8 cellular contexts compared by ENCODE assay signal in the genomic region with DNA sequence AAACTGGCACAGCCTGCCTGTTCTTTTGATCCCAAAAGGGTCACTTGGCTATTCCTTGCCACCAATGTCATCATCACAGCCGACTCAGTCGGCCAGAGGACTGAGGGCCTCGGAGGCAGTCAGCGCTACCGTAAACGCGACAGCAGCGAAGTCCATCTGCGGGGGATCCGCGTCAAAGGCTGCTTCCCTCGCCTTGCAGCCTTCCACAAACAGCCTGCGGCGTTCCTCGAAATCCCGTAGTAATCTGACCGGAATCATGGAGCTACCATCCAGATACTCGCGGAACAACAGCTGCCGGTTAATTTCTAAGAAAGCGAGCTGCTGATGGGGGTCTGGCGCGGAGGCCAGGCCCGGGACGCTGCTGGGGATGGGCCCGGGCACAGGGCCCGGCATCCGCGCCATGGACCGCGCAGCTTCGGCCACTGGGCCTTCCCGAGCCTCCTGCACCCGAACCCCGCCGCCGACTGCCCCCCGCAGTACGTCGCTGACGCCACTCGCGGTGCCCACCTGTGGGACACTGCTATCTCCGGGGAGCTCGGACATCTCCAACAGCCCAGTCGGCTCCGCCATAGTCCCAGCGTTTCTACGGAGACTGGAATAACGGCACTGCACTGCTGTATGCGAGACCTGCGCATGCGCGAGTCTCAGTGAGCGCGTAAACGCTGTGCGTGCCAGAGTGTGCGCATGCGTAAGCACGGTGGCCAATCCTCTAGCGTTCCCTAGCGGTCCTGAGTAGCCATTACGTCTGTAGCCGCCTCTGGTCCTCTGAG. TPM values are rescaled to one million over a fixed set of nuclear protein-coding genes. Genes with fewer than 3 reads are reported as not detected.
DNase-seq lines count a peak whose midpoint lies in the region; ATAC-seq and TF ChIP-seq lines count a peak whose summit lies in the region.

A gene with protein sequence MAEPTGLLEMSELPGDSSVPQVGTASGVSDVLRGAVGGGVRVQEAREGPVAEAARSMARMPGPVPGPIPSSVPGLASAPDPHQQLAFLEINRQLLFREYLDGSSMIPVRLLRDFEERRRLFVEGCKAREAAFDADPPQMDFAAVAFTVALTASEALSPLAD (minus strand): TSS at position 620 of the 770 bp plus-strand sequence. CDS start 50 bp downstream, at position 570.

- DNase-seq in AG20443 (ENCODE audit: low spot score) (peak; percentile 99), NCI-H2227 (lab: John Stamatoyannopoulos, UW; ENCODE audit: unreplicated experiment) (peak; percentile 100), WTC11 (ENCODE audit: low spot score) (peak; percentile 95), caudate nucleus (lab: John Stamatoyannopoulos, UW) (peak in 60 of 61 donors; percentile 48 to 96 (median 89)), iris pigment epithelial cell (ENCODE audit: low read depth) (peak; percentile 91)
- DNase-seq in stimulated activated CD4-positive, alpha-beta T cell treated with anti-CD3 and anti-CD28 coated beads, Interleukin-12 subunit alpha, Interleukin-12 subunit beta, amount 100 ng/mL, for 24 hours (ENCODE audit: low read depth in 2 of 2): peak; percentile 91 to 92

- H3K4me1 Mint-ChIP-seq in WTC11: peaks cover 6% of the 10 kb centered on the region

- peak within 1 kb of the TSS; percentile 91 for H3K4me3 Mint-ChIP-seq in WTC11

- H3K27ac ChIP-seq in caudate nucleus (ENCODE audit: low read depth, low read length): peak within 1 kb of the TSS; percentile 14

- ATAC-seq in HG03175 (IDR thresholded peaks at IDR 0.05; ENCODE audit: unreplicated experiment): peak; percentile 88
- peak; percentile 94 for ATAC-seq in WTC11

- in situ Hi-C loops in GM18951 (cut with MboI; ENCODE audit: low sequenced_read_pairs, unreplicated experiment): loop anchor here (10.0 kb wide), 1 partner anchor 418 kb away; no protein-coding TSS in a partner anchor

- peak; percentile 71 for TF ChIP-seq POLR2A in GM18951 (IDR thresholded peaks at IDR 0.05; ENCODE audit: extremely low read depth, insufficient read depth, insufficient read length)

- POLR2A ChIA-PET in WTC11 (lab: Charles Lee): interaction anchor here (0.9 to 1.1 kb wide), 2 partner anchors 17 to 58 kb away, joined by 3 to 6 read pairs; a partner anchor contains a TSS

- no peaks in the 10 kb centered on the region for H3K9me3 Mint-ChIP-seq in WTC11

- CTCF ChIA-PET in WTC11 (lab: Charles Lee): interaction anchor here (0.6 to 3.5 kb wide), 23 partner anchors 10 to 1833 kb away, joined by 3 to 66 read pairs (median 4); a partner anchor contains a TSS

- H3K36me3 Mint-ChIP-seq in WTC11: no peaks in the 10 kb centered on the region

- peak; percentile 95 for TF ChIP-seq CTCF in WTC11 (IDR thresholded peaks at IDR 0.05)

- H3K27me3 Mint-ChIP-seq in WTC11 (ENCODE audit: low read depth): peaks cover 10% of the 10 kb centered on the region

- H3K27ac Mint-ChIP-seq in WTC11: no peak within 1 kb of the TSS

TF ChIP-seq in WTC11, 78 proteins besides CTCF, POLR2A, EP300 and RAD21:
- TF ChIP-seq FOXP1 (CRISPR knock-in tag; IDR thresholded peaks at IDR 0.05; ENCODE audit: borderline replicate concordance): peak; percentile 28; the same call in 1 of the 2 replicates
- no peak for TF ChIP-seq ZNF121 (CRISPR knock-in tag; IDR thresholded peaks at IDR 0.05)
- TF ChIP-seq, protein P1, sequence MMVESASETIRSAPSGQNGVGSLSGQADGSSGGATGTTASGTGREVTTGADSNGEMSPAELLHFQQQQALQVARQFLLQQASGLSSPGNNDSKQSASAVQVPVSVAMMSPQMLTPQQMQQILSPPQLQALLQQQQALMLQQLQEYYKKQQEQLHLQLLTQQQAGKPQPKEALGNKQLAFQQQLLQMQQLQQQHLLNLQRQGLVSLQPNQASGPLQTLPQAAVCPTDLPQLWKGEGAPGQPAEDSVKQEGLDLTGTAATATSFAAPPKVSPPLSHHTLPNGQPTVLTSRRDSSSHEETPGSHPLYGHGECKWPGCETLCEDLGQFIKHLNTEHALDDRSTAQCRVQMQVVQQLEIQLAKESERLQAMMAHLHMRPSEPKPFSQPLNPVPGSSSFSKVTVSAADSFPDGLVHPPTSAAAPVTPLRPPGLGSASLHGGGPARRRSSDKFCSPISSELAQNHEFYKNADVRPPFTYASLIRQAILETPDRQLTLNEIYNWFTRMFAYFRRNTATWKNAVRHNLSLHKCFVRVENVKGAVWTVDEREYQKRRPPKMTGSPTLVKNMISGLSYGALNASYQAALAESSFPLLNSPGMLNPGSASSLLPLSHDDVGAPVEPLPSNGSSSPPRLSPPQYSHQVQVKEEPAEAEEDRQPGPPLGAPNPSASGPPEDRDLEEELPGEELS (CRISPR knock-in tag; IDR thresholded peaks at IDR 0.05): peak; percentile 72; the same call in 1 of the 2 replicates
- 0 out of 2 replicates have a peak, but pooled peaks have one; percentile 75 for TF ChIP-seq ATF1 (CRISPR knock-in tag; IDR thresholded peaks at IDR 0.05)
- TF ChIP-seq NFE2L1 (CRISPR knock-in tag; IDR thresholded peaks at IDR 0.05): no peak; the same call in 1 of the 2 replicates
- TF ChIP-seq ZNF671 (CRISPR knock-in tag; IDR thresholded peaks at IDR 0.05): no peak
- TF ChIP-seq, protein P2, sequence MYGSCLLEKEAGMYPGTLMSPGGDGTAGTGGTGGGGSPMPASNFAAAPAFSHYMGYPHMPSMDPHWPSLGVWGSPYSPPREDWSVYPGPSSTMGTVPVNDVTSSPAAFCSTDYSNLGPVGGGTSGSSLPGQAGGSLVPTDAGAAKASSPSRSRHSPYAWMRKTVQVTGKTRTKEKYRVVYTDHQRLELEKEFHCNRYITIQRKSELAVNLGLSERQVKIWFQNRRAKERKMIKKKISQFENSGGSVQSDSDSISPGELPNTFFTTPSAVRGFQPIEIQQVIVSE (CRISPR knock-in tag; IDR thresholded peaks at IDR 0.05; ENCODE audit: borderline replicate concordance): no peak
- TF ChIP-seq FOXK1 (CRISPR knock-in tag; IDR thresholded peaks at IDR 0.05): peak; percentile 65
- TF ChIP-seq KAT7 (CRISPR knock-in tag; IDR thresholded peaks at IDR 0.05; ENCODE audit: borderline replicate concordance): peak; percentile 81; the same call in 1 of the 2 replicates
- TF ChIP-seq CBFB (CRISPR knock-in tag; IDR thresholded peaks at IDR 0.05; ENCODE audit: low read depth): 0 out of 2 replicates have a peak, but pooled peaks have one; percentile 66
- peak; percentile 52; the same call in 1 of the 2 replicates for TF ChIP-seq RELA (CRISPR knock-in tag; IDR thresholded peaks at IDR 0.05; ENCODE audit: borderline replicate concordance)
- TF ChIP-seq, protein P3, sequence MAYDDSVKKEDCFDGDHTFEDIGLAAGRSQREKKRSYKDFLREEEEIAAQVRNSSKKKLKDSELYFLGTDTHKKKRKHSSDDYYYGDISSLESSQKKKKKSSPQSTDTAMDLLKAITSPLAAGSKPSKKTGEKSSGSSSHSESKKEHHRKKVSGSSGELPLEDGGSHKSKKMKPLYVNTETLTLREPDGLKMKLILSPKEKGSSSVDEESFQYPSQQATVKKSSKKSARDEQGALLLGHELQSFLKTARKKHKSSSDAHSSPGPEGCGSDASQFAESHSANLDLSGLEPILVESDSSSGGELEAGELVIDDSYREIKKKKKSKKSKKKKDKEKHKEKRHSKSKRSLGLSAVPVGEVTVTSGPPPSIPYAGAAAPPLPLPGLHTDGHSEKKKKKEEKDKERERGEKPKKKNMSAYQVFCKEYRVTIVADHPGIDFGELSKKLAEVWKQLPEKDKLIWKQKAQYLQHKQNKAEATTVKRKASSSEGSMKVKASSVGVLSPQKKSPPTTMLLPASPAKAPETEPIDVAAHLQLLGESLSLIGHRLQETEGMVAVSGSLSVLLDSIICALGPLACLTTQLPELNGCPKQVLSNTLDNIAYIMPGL (CRISPR knock-in tag; IDR thresholded peaks at IDR 0.05): peak; percentile 87; the same call in 1 of the 2 replicates
- TF ChIP-seq ETV6 (CRISPR knock-in tag; IDR thresholded peaks at IDR 0.05): peak; percentile 67; the same call in 1 of the 2 replicates
- TF ChIP-seq, protein P4, sequence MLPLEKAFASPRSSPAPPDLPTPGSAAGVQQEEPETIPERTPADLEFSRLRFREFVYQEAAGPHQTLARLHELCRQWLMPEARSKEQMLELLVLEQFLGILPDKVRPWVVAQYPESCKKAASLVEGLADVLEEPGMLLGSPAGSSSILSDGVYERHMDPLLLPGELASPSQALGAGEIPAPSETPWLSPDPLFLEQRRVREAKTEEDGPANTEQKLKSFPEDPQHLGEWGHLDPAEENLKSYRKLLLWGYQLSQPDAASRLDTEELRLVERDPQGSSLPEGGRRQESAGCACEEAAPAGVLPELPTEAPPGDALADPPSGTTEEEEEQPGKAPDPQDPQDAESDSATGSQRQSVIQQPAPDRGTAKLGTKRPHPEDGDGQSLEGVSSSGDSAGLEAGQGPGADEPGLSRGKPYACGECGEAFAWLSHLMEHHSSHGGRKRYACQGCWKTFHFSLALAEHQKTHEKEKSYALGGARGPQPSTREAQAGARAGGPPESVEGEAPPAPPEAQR (CRISPR knock-in tag; IDR thresholded peaks at IDR 0.05): no peak
- peak; percentile 43; the same call in 1 of the 2 replicates for TF ChIP-seq GABPB1 (CRISPR knock-in tag; IDR thresholded peaks at IDR 0.05)
- TF ChIP-seq, protein P5, sequence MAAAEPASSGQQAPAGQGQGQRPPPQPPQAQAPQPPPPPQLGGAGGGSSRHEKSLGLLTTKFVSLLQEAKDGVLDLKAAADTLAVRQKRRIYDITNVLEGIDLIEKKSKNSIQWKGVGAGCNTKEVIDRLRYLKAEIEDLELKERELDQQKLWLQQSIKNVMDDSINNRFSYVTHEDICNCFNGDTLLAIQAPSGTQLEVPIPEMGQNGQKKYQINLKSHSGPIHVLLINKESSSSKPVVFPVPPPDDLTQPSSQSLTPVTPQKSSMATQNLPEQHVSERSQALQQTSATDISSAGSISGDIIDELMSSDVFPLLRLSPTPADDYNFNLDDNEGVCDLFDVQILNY (CRISPR knock-in tag; IDR thresholded peaks at IDR 0.05): 0 out of 2 replicates have a peak, but pooled peaks have one; percentile 60
- TF ChIP-seq ZNF232 (CRISPR knock-in tag; IDR thresholded peaks at IDR 0.05): peak; percentile 53; the same call in 1 of the 2 replicates

RNA-seq across cellular contexts. Expression of the gene that starts here (rescaled TPM):
- 2.7 to 3.6 TPM (median 2.7 TPM) in 3 replicates for total RNA-seq in WTC11 (2021)

Comparison
In these comparisons a context has a peak if more than half of its experiments do, and no peak if none do; other contexts are left out.
1. Peak in every context shown above with its lines: DNase-seq, ATAC-seq and H3K27ac ChIP-seq.